In genomic region chr2:38751043-38751846, GRCh38 we compare ENCODE assay signal across 8 cellular contexts. TPM values are rescaled to one million over a fixed set of nuclear protein-coding genes. Genes with fewer than 3 reads are reported as not detected.
DNase-seq lines count a peak whose midpoint lies in the region; ATAC-seq and TF ChIP-seq lines count a peak whose summit lies in the region.

Gene SRSF7, minus strand, starts transcription at chr2:38751361. Its CDS starts 105 bp downstream, at chr2:38751256.

- DNase-seq in DMS114 treated with DMSO at 0.1 percent for 48 hours (lab: John Stamatoyannopoulos, UW; ENCODE audit: unreplicated experiment) (peak; percentile 95), PC-9 (peak; percentile 92 to 94), epithelial cell of proximal tubule (ENCODE audit: low read depth) (peak; percentile 92), mucosa of gallbladder (ENCODE audit: low spot score) (peak; percentile 99)
- DNase-seq in Jurkat, Clone E6-1 (ENCODE audit: low read depth, low spot score): peak; percentile 97
- DNase-seq in activated T-cell treated with anti-CD3 and anti-CD28 coated beads, Interleukin-2, amount 50 U/mL, for 1 hour: peak; percentile 99
- peak; percentile 94 to 96 for DNase-seq in stimulated activated CD8-positive, alpha-beta memory T cell treated with anti-CD3 and anti-CD28 coated beads, Interleukin-4, amount 100 ng/mL, for 4 hours (ENCODE audit: low read depth in 2 of 2, low spot score in 1 of 2)

- POLR2A ChIA-PET in PC-9 (lab: Charles Lee; ENCODE audit: unreplicated experiment): interaction anchor here (0.6 to 0.9 kb wide), 51 partner anchors 8 to 1784 kb away, joined by 3 to 16 read pairs (median 5); partner anchors contain the start of genes ATL2, DHX57, GALM and MORN2

- no TSS peak for BruUV-seq in PC-9 (replicated peaks; lab: Mats Ljungman, UMichigan)

- peaks cover 40% of the 10 kb centered on the region for H4K20me1 ChIP-seq in PC-9 (ENCODE audit: insufficient read depth)

- TF ChIP-seq CTCF in PC-9 (conservative IDR thresholded peaks at IDR 0.05) (no peak), epithelial cell of proximal tubule (conservative IDR thresholded peaks at IDR 0.05; ENCODE audit: low read depth, low read length) (no peak)

- H3K9me2 ChIP-seq in PC-9 (ENCODE audit: insufficient read depth): no peaks in the 10 kb centered on the region

- intact Hi-C loops in PC-9 (cut with micrococcal nuclease; ENCODE audit: unreplicated experiment): loop anchor here (5.0 kb wide), 1 partner anchor 476 kb away; no protein-coding TSS in a partner anchor

- peak within 1 kb of the TSS; percentile 88 for H2AFZ ChIP-seq in PC-9

- peak within 1 kb of the TSS; percentile 84 for H3K4me3 ChIP-seq in Jurkat, Clone E6-1 (ENCODE audit: low read length)
- H3K4me3 ChIP-seq in PC-9: peak within 1 kb of the TSS; percentile 93
- H3K4me3 ChIP-seq in epithelial cell of proximal tubule (ENCODE audit: low read depth, low read length): peak within 1 kb of the TSS; percentile 99

- H3F3A ChIP-seq in PC-9 (ENCODE audit: insufficient read depth, low read depth): peaks cover 46% of the 10 kb centered on the region

- H3K79me2 ChIP-seq in PC-9 (ENCODE audit: low read depth): peaks cover 49% of the 10 kb centered on the region

- peak; percentile 73 for ATAC-seq in GM21576 (IDR thresholded peaks at IDR 0.05; ENCODE audit: unreplicated experiment)

- H3K4me1 ChIP-seq in PC-9 (replicated peaks; ENCODE audit: insufficient read depth): peaks cover 27% of the 10 kb centered on the region

- CTCF ChIA-PET in PC-9 (lab: Charles Lee): interaction anchor here (0.6 kb wide), 1 partner anchor 90 kb away, joined by 5 read pairs; no protein-coding TSS in a partner anchor

- no peaks in the 10 kb centered on the region for H3K9me3 ChIP-seq in PC-9 (ENCODE audit: insufficient read depth, low read depth)

- no peaks in the 10 kb centered on the region for H3K27me3 ChIP-seq in PC-9 (ENCODE audit: insufficient read depth, low read depth)

- peak within 1 kb of the TSS; percentile 90 for H3K4me2 ChIP-seq in PC-9

- H3K27ac ChIP-seq in PC-9: peak within 1 kb of the TSS; percentile 88

- peaks cover 39% of the 10 kb centered on the region for H3K36me3 ChIP-seq in PC-9 (ENCODE audit: low read depth)

RNA-seq across cellular contexts. Expression of gene SRSF7, which starts in this region (rescaled TPM):
- polyA plus RNA-seq in Jurkat, Clone E6-1 (2012; ENCODE audit: insufficient read depth, insufficient read length): 374 TPM
- total RNA-seq in PC-9 (2021): 110 and 111 TPM in 2 replicates
- total RNA-seq in epithelial cell of proximal tubule: 215 and 226 TPM in 2 replicates
- total RNA-seq in mucosa of gallbladder: 84.8 TPM

Comparison
In these comparisons a context has a peak if more than half of its experiments do, and no peak if none do; other contexts are left out.
1. Peak in every context shown above with its lines: DNase-seq, ATAC-seq, H3K4me3 ChIP-seq and H3K27ac ChIP-seq.